In the genomic region with DNA sequence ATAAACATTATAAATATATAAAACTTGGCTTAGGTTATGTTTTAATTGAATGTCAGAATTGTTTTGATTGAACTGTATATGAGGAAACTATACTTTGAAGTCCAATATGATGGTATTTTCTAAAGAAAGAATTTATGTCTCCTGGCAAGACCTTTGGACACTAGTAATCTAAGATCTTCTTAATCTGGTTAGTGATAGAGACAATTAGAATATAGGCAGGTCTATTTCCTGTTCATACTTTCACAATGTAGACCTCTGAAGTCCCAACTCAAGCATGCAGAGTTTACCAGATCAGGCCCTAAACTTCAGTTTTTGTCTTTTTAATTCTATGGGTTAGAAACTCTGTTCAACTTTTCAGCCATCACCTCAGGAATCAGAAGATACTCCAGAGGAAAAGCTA, we compare ENCODE assay signal across 10 cellular contexts.
"Had no signal": no experiment of that assay in that cellular context is flagged by ENCODE, and none has a peak within 500 bp of the region (broad histone marks: within the 10 kb centered on the region; RNA-seq: fewer than 3 reads in every experiment).

No MANE protein-coding gene starts in this region.

- FAIRE-seq: H1, H54 had no signal

- H3K27ac ChIP-seq: GM23248 had no signal

- DNase-seq: GM23248, GOT3, H9, HCEC 1CT, HFFc6 had no signal

- H3K9me3 ChIP-seq: HAP-1 had no signal

- ATAC-seq: GM23338, HCT116 had no signal

- H3K4me3 ChIP-seq: GM23248, GM23338, HAP-1 had no signal
